In the genomic region with DNA sequence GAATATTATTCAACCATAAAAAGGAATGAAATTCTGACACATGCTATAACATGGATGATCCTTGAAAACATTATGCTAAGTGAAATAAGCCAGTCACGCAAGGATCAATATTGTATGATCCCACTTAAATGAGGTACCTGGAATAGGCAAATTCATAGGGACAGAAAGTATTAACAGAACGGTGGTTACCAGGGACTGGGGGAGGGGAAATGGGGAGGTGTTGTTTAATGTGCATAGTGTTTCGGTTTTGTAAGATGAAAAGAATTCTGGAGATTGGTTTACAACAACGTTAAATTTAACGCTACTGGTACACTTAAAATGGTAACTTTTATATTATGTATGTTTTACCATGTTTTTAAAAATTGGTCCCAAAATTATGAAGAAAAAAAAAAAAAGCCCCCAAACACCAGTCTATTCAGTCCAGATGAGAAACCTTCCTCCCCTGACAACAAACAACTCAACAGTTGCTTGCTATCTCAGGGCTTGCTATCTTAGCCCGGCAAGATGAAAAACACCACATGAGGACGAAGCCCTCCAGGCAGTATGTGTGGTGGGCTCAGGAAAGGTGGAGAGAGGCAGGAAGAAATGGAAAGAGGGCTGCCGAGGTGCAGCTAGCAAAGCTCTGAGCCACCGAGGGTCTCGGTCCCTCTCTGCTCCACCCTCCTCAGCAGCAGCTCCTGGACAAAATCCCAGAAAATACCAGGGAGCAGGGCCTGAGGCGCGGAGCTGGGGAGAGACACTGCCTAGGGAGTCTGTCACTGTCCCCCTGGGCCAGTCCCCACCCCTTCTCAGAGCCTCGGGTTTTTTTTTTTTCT, we compare ENCODE assay signal across 8 cellular contexts. TPM values are rescaled to one million over a fixed set of nuclear protein-coding genes. Genes with fewer than 3 reads are reported as not detected.
A peak's percentile ranks its signal among the peaks of the same experiment; 100 is the strongest.
DNase-seq lines count a peak whose midpoint lies in the region; ATAC-seq and TF ChIP-seq lines count a peak whose summit lies in the region.

No MANE protein-coding gene starts in this region.

- peak overlapping the region; percentile 61 to 82 for H3K27ac ChIP-seq in right atrium auricular region
- peak overlapping the region; percentile 9 to 62 (median 34) for H3K27ac ChIP-seq in gastrocnemius medialis

- H3K4me1 ChIP-seq in HAP-1 (peaks cover 46% of the 10 kb centered on the region), right atrium auricular region (peaks cover 0 to 43% of the 10 kb centered on the region in 2 donors), gastrocnemius medialis (peaks cover 31 to 40% of the 10 kb centered on the region in 2 donors)

- DNase-seq in HAP-1 (ENCODE audit: low spot score in 2 of 2) (no peak), right atrium auricular region (ENCODE audit: low spot score) (no peak), gastrocnemius medialis (no peak), COLO668 (lab: John Stamatoyannopoulos, UW; ENCODE audit: unreplicated experiment) (no peak), NCI-H187 (lab: John Stamatoyannopoulos, UW) (no peak), GM13976 (ENCODE audit: low spot score) (no peak)
- no peak for DNase-seq in activated CD4-positive, alpha-beta memory T cell treated with anti-CD3 and anti-CD28 coated beads, Interleukin-2, amount 10 ng/mL, durations not matched to agents 7 days and 5 days
- no peak for DNase-seq in stimulated activated CD4-positive, alpha-beta T cell treated with anti-CD3 and anti-CD28 coated beads, Interleukin-2, amount 100 ng/mL, for 48 hours

- H3K9me3 ChIP-seq in HAP-1 (no peaks in the 10 kb centered on the region), right atrium auricular region (no peaks in the 10 kb centered on the region), gastrocnemius medialis (no peaks in the 10 kb centered on the region)

- peak overlapping the region; percentile 68 for H3K27ac Mint-ChIP-seq in activated CD4-positive, alpha-beta memory T cell treated with anti-CD3 and anti-CD28 coated beads, Interleukin-2, amount 10 ng/mL, durations not matched to agents 7 days and 5 days

- H3K27me3 ChIP-seq in HAP-1 (ENCODE audit: low read depth), result no peaks in the 10 kb centered on the region
- no peaks in the 10 kb centered on the region for H3K27me3 ChIP-seq in right atrium auricular region
- no peaks in the 10 kb centered on the region for H3K27me3 ChIP-seq in gastrocnemius medialis

- peak overlapping the region; percentile 56 for H3K4me3 Mint-ChIP-seq in activated CD4-positive, alpha-beta memory T cell treated with anti-CD3 and anti-CD28 coated beads, Interleukin-2, amount 10 ng/mL, durations not matched to agents 7 days and 5 days

- H3K4me1 Mint-ChIP-seq in activated CD4-positive, alpha-beta memory T cell treated with anti-CD3 and anti-CD28 coated beads, Interleukin-2, amount 10 ng/mL, durations not matched to agents 7 days and 5 days, result peaks cover 49% of the 10 kb centered on the region

- in situ Hi-C loops in HAP-1 (cut with MboI; ENCODE audit: low sequenced_read_pairs), result no loop called here
- in situ Hi-C loops in gastrocnemius medialis (cut with MboI; ENCODE audit: low sequenced_read_pairs in 4 of 4), result no loop called here
- in situ Hi-C loops in GM13976 (cut with MboI; ENCODE audit: low sequenced_read_pairs, unreplicated experiment), result no loop called here

- intact Hi-C loops in gastrocnemius medialis (cut with DNase I; ENCODE audit: low total_unique reads), result no loop called here

- POLR2A ChIA-PET in activated CD4-positive, alpha-beta memory T cell treated with anti-CD3 and anti-CD28 coated beads, Interleukin-2, amount 10 ng/mL, durations not matched to agents 7 days and 5 days (lab: Charles Lee), result interaction anchor here (1.0 to 3.7 kb wide), 3 partner anchors 8 to 318 kb away, joined by 4 to 37 read pairs (median 11); partner anchors contain the start of gene NUAK2

- CTCF ChIA-PET in activated CD4-positive, alpha-beta memory T cell treated with anti-CD3 and anti-CD28 coated beads, Interleukin-2, amount 10 ng/mL, durations not matched to agents 7 days and 5 days (lab: Charles Lee), result interaction anchor here (1.3 to 1.9 kb wide), 4 partner anchors 12 to 40 kb away, joined by 3 to 8 read pairs (median 6); no protein-coding TSS in a partner anchor

- H3K27me3 Mint-ChIP-seq in activated CD4-positive, alpha-beta memory T cell treated with anti-CD3 and anti-CD28 coated beads, Interleukin-2, amount 10 ng/mL, durations not matched to agents 7 days and 5 days, result no peaks in the 10 kb centered on the region

- ATAC-seq in gastrocnemius medialis, result no peak

- H3K9me3 Mint-ChIP-seq in activated CD4-positive, alpha-beta memory T cell treated with anti-CD3 and anti-CD28 coated beads, Interleukin-2, amount 10 ng/mL, durations not matched to agents 7 days and 5 days, result no peaks in the 10 kb centered on the region

- peaks cover 27% of the 10 kb centered on the region for H3K36me3 ChIP-seq in HAP-1 (replicated peaks)
- no peaks in the 10 kb centered on the region for H3K36me3 ChIP-seq in right atrium auricular region
- no peaks in the 10 kb centered on the region for H3K36me3 ChIP-seq in gastrocnemius medialis

- TF ChIP-seq CTCF in right atrium auricular region (IDR thresholded peaks at IDR 0.05) (no peak), gastrocnemius medialis (IDR thresholded peaks at IDR 0.05 in 4 of 5, conservative IDR thresholded peaks at IDR 0.05 in 1 of 5) (no peak), GM13976 (IDR thresholded peaks at IDR 0.05; ENCODE audit: borderline replicate concordance, control extremely low read depth, extremely low read depth, insufficient read depth, missing control alignments) (no peak)

- H3K4me3 ChIP-seq in HAP-1, result peak overlapping the region; percentile 16
- peak overlapping the region in 1 of 2 donors; percentile 21 for H3K4me3 ChIP-seq in right atrium auricular region
- peak overlapping the region in 1 of 4 donors; percentile 14 for H3K4me3 ChIP-seq in gastrocnemius medialis

- no peak for TF ChIP-seq POLR2A in gastrocnemius medialis (IDR thresholded peaks at IDR 0.05)

- H3K36me3 Mint-ChIP-seq in activated CD4-positive, alpha-beta memory T cell treated with anti-CD3 and anti-CD28 coated beads, Interleukin-2, amount 10 ng/mL, durations not matched to agents 7 days and 5 days (ENCODE audit: low read depth), result peaks cover 38% of the 10 kb centered on the region

RNA-seq across cellular contexts. Expression of gene NUAK2, which starts 8.5 kb away (rescaled TPM):
- total RNA-seq in activated CD4-positive, alpha-beta memory T cell treated with anti-CD3 and anti-CD28 coated beads, Interleukin-2, amount 10 ng/mL, durations not matched to agents 7 days and 5 days, result 10 to 100 TPM; 12.4 to 13.0 TPM
- total RNA-seq in right atrium auricular region (1 to 10 TPM in 1 of 2 donors, under 1 TPM in 1; 0.67 to 1.7 TPM), gastrocnemius medialis (1 to 10 TPM in 1 of 4 donors, under 1 TPM in 3; 0.42 to 1.9 (median 0.58) TPM)

RNA-seq across cellular contexts. Expression of gene KLHDC8A, which starts 43.6 kb away (rescaled TPM):
- not detected for total RNA-seq in activated CD4-positive, alpha-beta memory T cell treated with anti-CD3 and anti-CD28 coated beads, Interleukin-2, amount 10 ng/mL, durations not matched to agents 7 days and 5 days
- under 1 TPM in 1 of 2 donors, not detected in 1; 0.24 TPM for total RNA-seq in right atrium auricular region
- not detected for total RNA-seq in gastrocnemius medialis

Comparison
In these comparisons a context has a peak if more than half of its experiments do, and no peak if none do; other contexts are left out.
1. RNA of gene NUAK2, which starts 8.5 kb away (total RNA-seq): 12.4 to 13.0 TPM in activated CD4-positive, alpha-beta memory T cell treated with anti-CD3 and anti-CD28 coated beads, Interleukin-2, amount 10 ng/mL, durations not matched to agents 7 days and 5 days; 0.67 to 1.7 TPM in right atrium auricular region and 0.42 to 1.9 TPM in gastrocnemius medialis; every median in the first group is over 4 times any median in the second.